In the genomic region with DNA sequence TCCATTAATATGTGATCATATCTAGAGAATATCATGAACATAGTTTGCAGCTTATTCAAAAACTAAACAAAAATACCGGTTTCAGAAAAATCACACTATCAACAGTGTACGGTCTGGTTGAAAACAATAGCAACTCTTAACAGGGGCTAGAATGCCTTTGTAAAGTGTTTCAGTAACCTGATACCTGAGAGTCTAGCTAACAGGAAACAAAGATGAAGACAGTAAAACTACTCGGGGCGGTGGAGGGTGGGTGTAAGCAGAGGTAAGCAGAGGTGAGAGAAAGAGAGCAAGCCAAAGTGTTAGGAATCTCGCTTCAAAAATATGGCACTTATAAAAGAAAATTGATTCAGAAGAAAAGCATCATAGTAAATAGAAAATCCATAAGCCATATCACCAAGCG, we compare ENCODE assay signal across 1 cellular context.
TF ChIP-seq lines count a peak whose summit lies in the region.

No MANE protein-coding gene starts in this region.

TF ChIP-seq in GM23338, 12 proteins besides CTCF, POLR2A, EP300 and RAD21 (continued from another document):
- TF ChIP-seq, protein P1, sequence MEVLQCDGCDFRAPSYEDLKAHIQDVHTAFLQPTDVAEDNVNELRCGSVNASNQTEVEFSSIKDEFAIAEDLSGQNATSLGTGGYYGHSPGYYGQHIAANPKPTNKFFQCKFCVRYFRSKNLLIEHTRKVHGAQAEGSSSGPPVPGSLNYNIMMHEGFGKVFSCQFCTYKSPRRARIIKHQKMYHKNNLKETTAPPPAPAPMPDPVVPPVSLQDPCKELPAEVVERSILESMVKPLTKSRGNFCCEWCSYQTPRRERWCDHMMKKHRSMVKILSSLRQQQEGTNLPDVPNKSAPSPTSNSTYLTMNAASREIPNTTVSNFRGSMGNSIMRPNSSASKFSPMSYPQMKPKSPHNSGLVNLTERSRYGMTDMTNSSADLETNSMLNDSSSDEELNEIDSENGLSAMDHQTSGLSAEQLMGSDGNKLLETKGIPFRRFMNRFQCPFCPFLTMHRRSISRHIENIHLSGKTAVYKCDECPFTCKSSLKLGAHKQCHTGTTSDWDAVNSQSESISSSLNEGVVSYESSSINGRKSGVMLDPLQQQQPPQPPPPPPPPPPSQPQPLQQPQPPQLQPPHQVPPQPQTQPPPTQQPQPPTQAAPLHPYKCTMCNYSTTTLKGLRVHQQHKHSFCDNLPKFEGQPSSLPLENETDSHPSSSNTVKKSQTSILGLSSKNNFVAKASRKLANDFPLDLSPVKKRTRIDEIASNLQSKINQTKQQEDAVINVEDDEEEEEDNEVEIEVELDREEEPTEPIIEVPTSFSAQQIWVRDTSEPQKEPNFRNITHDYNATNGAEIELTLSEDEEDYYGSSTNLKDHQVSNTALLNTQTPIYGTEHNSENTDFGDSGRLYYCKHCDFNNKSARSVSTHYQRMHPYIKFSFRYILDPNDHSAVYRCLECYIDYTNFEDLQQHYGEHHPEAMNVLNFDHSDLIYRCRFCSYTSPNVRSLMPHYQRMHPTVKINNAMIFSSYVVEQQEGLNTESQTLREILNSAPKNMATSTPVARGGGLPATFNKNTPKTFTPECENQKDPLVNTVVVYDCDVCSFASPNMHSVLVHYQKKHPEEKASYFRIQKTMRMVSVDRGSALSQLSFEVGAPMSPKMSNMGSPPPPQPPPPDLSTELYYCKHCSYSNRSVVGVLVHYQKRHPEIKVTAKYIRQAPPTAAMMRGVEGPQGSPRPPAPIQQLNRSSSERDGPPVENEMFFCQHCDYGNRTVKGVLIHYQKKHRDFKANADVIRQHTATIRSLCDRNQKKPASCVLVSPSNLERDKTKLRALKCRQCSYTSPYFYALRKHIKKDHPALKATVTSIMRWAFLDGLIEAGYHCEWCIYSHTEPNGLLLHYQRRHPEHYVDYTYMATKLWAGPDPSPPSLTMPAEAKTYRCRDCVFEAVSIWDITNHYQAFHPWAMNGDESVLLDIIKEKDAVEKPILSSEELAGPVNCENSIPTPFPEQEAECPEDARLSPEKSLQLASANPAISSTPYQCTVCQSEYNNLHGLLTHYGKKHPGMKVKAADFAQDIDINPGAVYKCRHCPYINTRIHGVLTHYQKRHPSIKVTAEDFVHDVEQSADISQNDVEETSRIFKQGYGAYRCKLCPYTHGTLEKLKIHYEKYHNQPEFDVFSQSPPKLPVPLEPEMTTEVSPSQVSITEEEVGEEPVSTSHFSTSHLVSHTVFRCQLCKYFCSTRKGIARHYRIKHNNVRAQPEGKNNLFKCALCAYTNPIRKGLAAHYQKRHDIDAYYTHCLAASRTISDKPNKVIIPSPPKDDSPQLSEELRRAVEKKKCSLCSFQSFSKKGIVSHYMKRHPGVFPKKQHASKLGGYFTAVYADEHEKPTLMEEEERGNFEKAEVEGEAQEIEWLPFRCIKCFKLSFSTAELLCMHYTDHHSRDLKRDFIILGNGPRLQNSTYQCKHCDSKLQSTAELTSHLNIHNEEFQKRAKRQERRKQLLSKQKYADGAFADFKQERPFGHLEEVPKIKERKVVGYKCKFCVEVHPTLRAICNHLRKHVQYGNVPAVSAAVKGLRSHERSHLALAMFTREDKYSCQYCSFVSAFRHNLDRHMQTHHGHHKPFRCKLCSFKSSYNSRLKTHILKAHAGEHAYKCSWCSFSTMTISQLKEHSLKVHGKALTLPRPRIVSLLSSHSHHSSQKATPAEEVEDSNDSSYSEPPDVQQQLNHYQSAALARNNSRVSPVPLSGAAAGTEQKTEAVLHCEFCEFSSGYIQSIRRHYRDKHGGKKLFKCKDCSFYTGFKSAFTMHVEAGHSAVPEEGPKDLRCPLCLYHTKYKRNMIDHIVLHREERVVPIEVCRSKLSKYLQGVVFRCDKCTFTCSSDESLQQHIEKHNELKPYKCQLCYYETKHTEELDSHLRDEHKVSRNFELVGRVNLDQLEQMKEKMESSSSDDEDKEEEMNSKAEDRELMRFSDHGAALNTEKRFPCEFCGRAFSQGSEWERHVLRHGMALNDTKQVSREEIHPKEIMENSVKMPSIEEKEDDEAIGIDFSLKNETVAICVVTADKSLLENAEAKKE (CRISPR knock-in tag; IDR thresholded peaks at IDR 0.05), result no peak
- TF ChIP-seq EZH2 (IDR thresholded peaks at IDR 0.05; ENCODE audit: low read depth, unreplicated experiment) (no peak), NANOG (IDR thresholded peaks at IDR 0.05; ENCODE audit: borderline replicate concordance) (no peak), JUNB (IDR thresholded peaks at IDR 0.05; ENCODE audit: unreplicated experiment) (no peak)
